ENCODE assay signal across 3 cellular contexts in the genomic region with DNA sequence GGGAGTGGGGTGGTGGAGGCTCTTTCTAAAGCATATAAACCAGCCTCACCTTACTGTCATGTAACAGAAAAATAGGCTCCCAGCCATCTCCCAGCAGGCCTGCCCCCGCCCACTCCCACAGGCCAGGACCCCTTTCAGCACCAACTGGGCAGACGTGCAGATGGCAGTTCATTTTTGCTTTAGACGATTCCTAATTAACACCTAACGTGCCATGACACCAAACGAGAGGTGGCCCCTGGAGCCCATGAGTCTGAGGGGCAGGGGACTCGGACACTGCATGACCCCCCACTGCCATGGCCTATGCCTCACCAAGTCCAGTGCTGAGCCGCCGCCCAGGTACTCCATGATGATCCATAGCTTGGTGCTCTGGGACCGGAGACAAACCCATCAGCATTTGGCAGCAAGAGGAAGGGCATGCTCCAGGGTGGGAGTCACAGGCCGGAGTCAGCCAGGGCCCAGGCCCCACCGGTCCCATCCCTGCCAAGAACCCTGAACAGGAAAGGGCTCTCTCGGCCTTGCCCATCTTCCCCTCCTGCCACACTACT.
TF ChIP-seq lines count a peak whose summit lies in the region.

No MANE protein-coding gene starts in this region.

TF ChIP-seq in SK-N-SH, 30 proteins besides CTCF, POLR2A, EP300 and RAD21:
- TF ChIP-seq CHD2 (IDR thresholded peaks at IDR 0.05; ENCODE audit: low read length, partially characterized antibody) (no peak), TCF12 (IDR thresholded peaks at IDR 0.05) (no peak), TEAD4 (IDR thresholded peaks at IDR 0.05; ENCODE audit: borderline replicate concordance, insufficient read depth) (no peak), POLR2AphosphoS5 (IDR thresholded peaks at IDR 0.05; ENCODE audit: low read depth, low read length) (no peak)

TF ChIP-seq in SK-N-SH treated with all-trans-retinoic acid at 6 μM for 48 hours, 23 proteins besides CTCF, POLR2A, EP300 and RAD21:
- TF ChIP-seq ESRRG (CRISPR knock-in tag; IDR thresholded peaks at IDR 0.05) (no peak), ISL1 (CRISPR knock-in tag; IDR thresholded peaks at IDR 0.05) (no peak), SNAI2 (CRISPR knock-in tag; IDR thresholded peaks at IDR 0.05) (no peak), ZFP3 (CRISPR knock-in tag; IDR thresholded peaks at IDR 0.05) (no peak), TCF4 (CRISPR knock-in tag; IDR thresholded peaks at IDR 0.05; ENCODE audit: borderline replicate concordance) (no peak), ZNF565 (CRISPR knock-in tag; conservative IDR thresholded peaks at IDR 0.05; ENCODE audit: low read depth) (no peak), PPARA (CRISPR knock-in tag; IDR thresholded peaks at IDR 0.05; ENCODE audit: borderline replicate concordance) (no peak)
- TF ChIP-seq, protein P1, sequence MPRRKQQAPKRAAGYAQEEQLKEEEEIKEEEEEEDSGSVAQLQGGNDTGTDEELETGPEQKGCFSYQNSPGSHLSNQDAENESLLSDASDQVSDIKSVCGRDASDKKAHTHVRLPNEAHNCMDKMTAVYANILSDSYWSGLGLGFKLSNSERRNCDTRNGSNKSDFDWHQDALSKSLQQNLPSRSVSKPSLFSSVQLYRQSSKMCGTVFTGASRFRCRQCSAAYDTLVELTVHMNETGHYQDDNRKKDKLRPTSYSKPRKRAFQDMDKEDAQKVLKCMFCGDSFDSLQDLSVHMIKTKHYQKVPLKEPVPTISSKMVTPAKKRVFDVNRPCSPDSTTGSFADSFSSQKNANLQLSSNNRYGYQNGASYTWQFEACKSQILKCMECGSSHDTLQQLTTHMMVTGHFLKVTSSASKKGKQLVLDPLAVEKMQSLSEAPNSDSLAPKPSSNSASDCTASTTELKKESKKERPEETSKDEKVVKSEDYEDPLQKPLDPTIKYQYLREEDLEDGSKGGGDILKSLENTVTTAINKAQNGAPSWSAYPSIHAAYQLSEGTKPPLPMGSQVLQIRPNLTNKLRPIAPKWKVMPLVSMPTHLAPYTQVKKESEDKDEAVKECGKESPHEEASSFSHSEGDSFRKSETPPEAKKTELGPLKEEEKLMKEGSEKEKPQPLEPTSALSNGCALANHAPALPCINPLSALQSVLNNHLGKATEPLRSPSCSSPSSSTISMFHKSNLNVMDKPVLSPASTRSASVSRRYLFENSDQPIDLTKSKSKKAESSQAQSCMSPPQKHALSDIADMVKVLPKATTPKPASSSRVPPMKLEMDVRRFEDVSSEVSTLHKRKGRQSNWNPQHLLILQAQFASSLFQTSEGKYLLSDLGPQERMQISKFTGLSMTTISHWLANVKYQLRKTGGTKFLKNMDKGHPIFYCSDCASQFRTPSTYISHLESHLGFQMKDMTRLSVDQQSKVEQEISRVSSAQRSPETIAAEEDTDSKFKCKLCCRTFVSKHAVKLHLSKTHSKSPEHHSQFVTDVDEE (CRISPR knock-in tag; IDR thresholded peaks at IDR 0.05) = no peak
- TF ChIP-seq, protein P2, sequence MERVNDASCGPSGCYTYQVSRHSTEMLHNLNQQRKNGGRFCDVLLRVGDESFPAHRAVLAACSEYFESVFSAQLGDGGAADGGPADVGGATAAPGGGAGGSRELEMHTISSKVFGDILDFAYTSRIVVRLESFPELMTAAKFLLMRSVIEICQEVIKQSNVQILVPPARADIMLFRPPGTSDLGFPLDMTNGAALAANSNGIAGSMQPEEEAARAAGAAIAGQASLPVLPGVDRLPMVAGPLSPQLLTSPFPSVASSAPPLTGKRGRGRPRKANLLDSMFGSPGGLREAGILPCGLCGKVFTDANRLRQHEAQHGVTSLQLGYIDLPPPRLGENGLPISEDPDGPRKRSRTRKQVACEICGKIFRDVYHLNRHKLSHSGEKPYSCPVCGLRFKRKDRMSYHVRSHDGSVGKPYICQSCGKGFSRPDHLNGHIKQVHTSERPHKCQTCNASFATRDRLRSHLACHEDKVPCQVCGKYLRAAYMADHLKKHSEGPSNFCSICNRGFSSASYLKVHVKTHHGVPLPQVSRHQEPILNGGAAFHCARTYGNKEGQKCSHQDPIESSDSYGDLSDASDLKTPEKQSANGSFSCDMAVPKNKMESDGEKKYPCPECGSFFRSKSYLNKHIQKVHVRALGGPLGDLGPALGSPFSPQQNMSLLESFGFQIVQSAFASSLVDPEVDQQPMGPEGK (CRISPR knock-in tag; IDR thresholded peaks at IDR 0.05; ENCODE audit: borderline replicate concordance) = no peak

TF ChIP-seq in IMR-90, 13 proteins besides CTCF, POLR2A, EP300 and RAD21:
- TF ChIP-seq MAZ (IDR thresholded peaks at IDR 0.05; ENCODE audit: borderline replicate concordance, low read depth, low read length) (no peak), ELK1 (IDR thresholded peaks at IDR 0.05; ENCODE audit: borderline replicate concordance, low read depth, low read length) (no peak), USF2 (IDR thresholded peaks at IDR 0.05; ENCODE audit: low read depth, low read length) (no peak), SMC3 (IDR thresholded peaks at IDR 0.05; ENCODE audit: low read depth, low read length) (no peak), CEBPB (IDR thresholded peaks at IDR 0.05; ENCODE audit: low read depth, low read length) (no peak), BHLHE40 (IDR thresholded peaks at IDR 0.05; ENCODE audit: low read depth, low read length) (no peak), FOS (IDR thresholded peaks at IDR 0.05; ENCODE audit: low read depth, low read length) (no peak), RFX5 (IDR thresholded peaks at IDR 0.05; ENCODE audit: low read depth, low read length) (no peak), RCOR1 (IDR thresholded peaks at IDR 0.05; ENCODE audit: insufficient replicate concordance, low read length) (no peak), MAFK (IDR thresholded peaks at IDR 0.05; ENCODE audit: low read depth, low read length) (no peak), MXI1 (IDR thresholded peaks at IDR 0.05; ENCODE audit: borderline replicate concordance, low read depth, low read length) (no peak)
